ENCODE assay signal across 11 cellular contexts in the genomic region with DNA sequence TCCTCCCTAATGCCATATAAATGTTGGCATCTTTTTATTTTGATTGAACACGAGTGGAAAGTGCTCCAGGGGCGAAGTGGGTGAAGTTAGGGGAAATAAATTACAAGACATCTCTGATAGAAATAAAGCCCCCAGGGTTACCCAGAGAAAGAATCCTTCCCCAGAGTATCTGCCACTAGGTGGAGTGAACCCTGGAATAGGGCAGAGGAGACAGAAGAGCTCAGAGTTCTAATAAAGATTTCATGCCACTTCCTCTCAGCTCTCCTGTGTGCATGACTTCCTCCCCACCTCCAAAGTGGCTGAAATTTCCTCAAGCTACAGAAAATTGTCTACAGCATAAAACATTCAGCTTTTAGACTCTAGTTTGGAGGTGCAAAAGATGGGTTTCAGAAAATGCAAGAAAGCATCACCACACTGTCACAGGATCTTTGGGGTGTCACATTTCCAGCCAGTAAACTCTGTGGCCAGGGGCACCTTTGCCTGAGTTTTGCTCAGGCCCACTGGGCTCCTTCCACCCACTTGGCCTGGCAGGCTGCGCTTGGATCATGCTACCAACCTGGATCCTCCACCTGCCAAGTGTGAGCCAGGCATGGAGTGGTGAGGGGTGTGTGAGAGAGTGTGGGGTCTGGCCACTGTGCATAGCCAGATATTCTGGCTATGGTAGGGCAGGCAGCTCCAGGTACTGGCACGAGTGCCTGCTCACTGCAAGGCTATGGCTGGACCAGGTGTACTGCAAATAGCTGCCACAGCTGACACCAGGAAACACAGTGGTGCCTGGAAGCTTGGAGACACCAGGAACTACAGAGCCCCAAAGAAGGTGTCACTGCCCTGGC.
DNase-seq lines count a peak whose midpoint lies in the region; ATAC-seq, FAIRE-seq and TF ChIP-seq lines count a peak whose summit lies in the region.
"Had no signal": no experiment of that assay in that cellular context is flagged by ENCODE, and none has a peak within 500 bp of the region (broad histone marks: within the 10 kb centered on the region; RNA-seq: fewer than 3 reads in every experiment).

No MANE protein-coding gene starts in this region.

- H3K27ac ChIP-seq in OCI-LY7 (ENCODE audit: low read depth, low read length, poor library complexity, severe bottlenecking) (no peak overlapping the region), sigmoid colon (no peak overlapping the region), kidney (ENCODE audit: low read depth in 2 of 2, low read length in 2 of 2) (no peak overlapping the region)
- H3K27ac ChIP-seq: A549, HL-60 had no signal

- H4K20me1 ChIP-seq in OCI-LY7 (ENCODE audit: insufficient read depth, low read length) = no peaks in the 10 kb centered on the region

- intact Hi-C loops in OCI-LY7 (cut with micrococcal nuclease; ENCODE audit: unreplicated experiment) (loop anchor here (10.0 kb wide), 1 partner anchor 64 kb away; no protein-coding TSS in a partner anchor), sigmoid colon (cut with DNase I) (no loop called here), kidney (cut with DNase I) (no loop called here)

- FAIRE-seq in kidney (lab: Jason Lieb, UNC) = no peak
- FAIRE-seq: A549 had no signal

- no peak overlapping the region for H3K9ac ChIP-seq in kidney (ENCODE audit: low read length in 2 of 2)

- CTCF ChIA-PET in OCI-LY7 (lab: Charles Lee; ENCODE audit: unreplicated experiment) = interaction anchor here (0.9 to 1.3 kb wide), 2 partner anchors 13 to 31 kb away, joined by 3 to 4 read pairs; no protein-coding TSS in a partner anchor

- peak; percentile 65 for TF ChIP-seq CTCF in OCI-LY7 (conservative IDR thresholded peaks at IDR 0.05; ENCODE audit: low read length)
- TF ChIP-seq CTCF in fibroblast of the aortic adventitia (IDR thresholded peaks at IDR 0.05; ENCODE audit: insufficient read depth, low read length) = peak; percentile 18
- peak; percentile 47 for TF ChIP-seq CTCF in retinal pigment epithelial cell (conservative IDR thresholded peaks at IDR 0.05; ENCODE audit: low read depth, low read length)
- TF ChIP-seq CTCF in sigmoid colon (IDR thresholded peaks at IDR 0.05) = no peak
- TF ChIP-seq CTCF in kidney (IDR thresholded peaks at IDR 0.05; ENCODE audit: borderline replicate concordance, extremely low read depth, insufficient read depth) = no peak

- H3K9me3 ChIP-seq in OCI-LY7 (ENCODE audit: low read length) = peaks cover 15% of the 10 kb centered on the region; the same call in 1 of the 2 replicates
- no peaks in the 10 kb centered on the region for H3K9me3 ChIP-seq in sigmoid colon
- no peaks in the 10 kb centered on the region for H3K9me3 ChIP-seq in kidney (ENCODE audit: control insufficient read depth in 1 of 2, low read length in 2 of 2)
- H3K9me3 ChIP-seq: A549 had no signal

- TF ChIP-seq POLR2A in sigmoid colon (IDR thresholded peaks at IDR 0.05) = no peak

- H3K27me3 ChIP-seq in sigmoid colon = no peaks in the 10 kb centered on the region

- no peaks in the 10 kb centered on the region for H3K9me2 ChIP-seq in OCI-LY7 (ENCODE audit: insufficient read depth, low read length)

- no peak overlapping the region for H3K4me3 ChIP-seq in OCI-LY7 (ENCODE audit: low read depth, low read length, poor library complexity, severe bottlenecking)
- no peak overlapping the region for H3K4me3 ChIP-seq in fibroblast of the aortic adventitia (ENCODE audit: low read depth, low read length)
- H3K4me3 ChIP-seq in retinal pigment epithelial cell (ENCODE audit: low read length) = no peak overlapping the region
- H3K4me3 ChIP-seq in sigmoid colon = no peak overlapping the region
- H3K4me3 ChIP-seq in kidney (ENCODE audit: low read length in 2 of 2) = no peak overlapping the region
- H3K4me3 ChIP-seq: A549 had no signal

- no TSS peak for BruUV-seq in OCI-LY7 (replicated peaks; lab: Mats Ljungman, UMichigan)

- DNase-seq in NCI-H82 (lab: John Stamatoyannopoulos, UW) = peak; percentile 36
- no peak for DNase-seq in NCI-H82 treated with DMSO at 0.1 percent for 48 hours (lab: John Stamatoyannopoulos, UW; ENCODE audit: unreplicated experiment)
- peak; percentile 39 for DNase-seq in OCI-LY7 (ENCODE audit: low spot score)
- no peak for DNase-seq in fibroblast of the aortic adventitia (ENCODE audit: low read depth)
- DNase-seq in retinal pigment epithelial cell (ENCODE audit: low read depth) = no peak
- DNase-seq in sigmoid colon = no peak
- DNase-seq in kidney = no peak
- DNase-seq: midbrain had no signal

- no peak for TF ChIP-seq EP300 in sigmoid colon (IDR thresholded peaks at IDR 0.05)

- peak overlapping the region; percentile 68 for H2AFZ ChIP-seq in OCI-LY7 (ENCODE audit: low read length)

- POLR2A ChIA-PET in OCI-LY7 (lab: Charles Lee) = interaction anchor here (0.5 to 3.7 kb wide), 6 partner anchors 8 to 845 kb away, joined by 3 to 21 read pairs (median 4); no protein-coding TSS in a partner anchor

- H3K36me3 ChIP-seq in OCI-LY7 (ENCODE audit: insufficient read depth, low read length) = no peaks in the 10 kb centered on the region; the same call in 1 of the 2 replicates
- no peaks in the 10 kb centered on the region for H3K36me3 ChIP-seq in sigmoid colon
- H3K36me3 ChIP-seq in kidney (ENCODE audit: control insufficient read depth in 1 of 2, insufficient read depth in 2 of 2, low read length in 2 of 2) = no peaks in the 10 kb centered on the region

- 82 to 84% methylated on average over 4 of the region's 4 CpGs for WGBS in sigmoid colon, 2 donors

- H3K4me1 ChIP-seq in OCI-LY7 (ENCODE audit: insufficient read depth, low read length, poor library complexity, severe bottlenecking) (no peaks in the 10 kb centered on the region), sigmoid colon (no peaks in the 10 kb centered on the region), kidney (ENCODE audit: control insufficient read depth in 1 of 2, insufficient read depth in 1 of 2, low read depth in 1 of 2, low read length in 2 of 2) (no peaks in the 10 kb centered on the region)
- H3K4me1 ChIP-seq: A549 had no signal

- ATAC-seq in GM18907 (IDR thresholded peaks at IDR 0.05; ENCODE audit: unreplicated experiment) = no peak
- ATAC-seq: A549 had no signal

- no peak overlapping the region for H3K4me2 ChIP-seq in OCI-LY7 (ENCODE audit: low read length)
- H3K4me2 ChIP-seq: A549 had no signal

- H3K79me2 ChIP-seq in OCI-LY7 (ENCODE audit: insufficient read depth, low read depth, low read length) = no peaks in the 10 kb centered on the region

Comparison
In these comparisons a context has a peak if more than half of its experiments do, and no peak if none do; other contexts are left out.
1. DNase-seq: peak in NCI-H82 (single experiment) and OCI-LY7 (single experiment); none in NCI-H82 treated with DMSO at 0.1 percent for 48 hours (single experiment), fibroblast of the aortic adventitia (single experiment), retinal pigment epithelial cell (single experiment), sigmoid colon (single experiment) and kidney (single experiment).
2. CTCF ChIP-seq: peak in OCI-LY7 (single experiment), fibroblast of the aortic adventitia (single experiment) and retinal pigment epithelial cell (single experiment); none in sigmoid colon (0 of 4) and kidney (single experiment).